Comparison of ENCODE assay signal across 17 cellular contexts in the genomic region with DNA sequence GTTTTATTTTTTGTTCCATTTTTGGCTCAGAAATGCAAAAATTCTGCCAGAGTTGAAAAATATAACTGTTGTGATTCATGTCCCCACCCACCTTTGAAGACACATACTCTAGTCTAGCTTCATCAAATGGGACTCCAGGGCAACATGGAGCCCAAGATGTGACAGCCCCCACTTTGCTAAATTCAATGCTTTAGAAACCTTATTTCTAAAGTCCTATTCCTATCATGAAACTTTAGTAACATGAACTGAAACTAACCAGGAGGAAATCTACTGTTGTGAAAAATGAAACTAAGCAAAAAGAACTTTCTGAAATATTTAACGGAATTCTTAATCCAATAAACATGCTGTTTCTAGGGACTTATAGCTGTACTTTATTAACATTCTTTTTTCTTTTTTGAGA. TPM values are rescaled to one million over a fixed set of nuclear protein-coding genes. Genes with fewer than 3 reads are reported as not detected.
DNase-seq lines count a peak whose midpoint lies in the region; ATAC-seq and TF ChIP-seq lines count a peak whose summit lies in the region.
"Had no signal": no experiment of that assay in that cellular context is flagged by ENCODE, and none has a peak within 500 bp of the region (broad histone marks: within the 10 kb centered on the region; RNA-seq: fewer than 3 reads in every experiment).

No MANE protein-coding gene starts in this region.

- ATAC-seq in GM18511 (IDR thresholded peaks at IDR 0.05; ENCODE audit: unreplicated experiment) (peak; percentile 72), HG03432 (IDR thresholded peaks at IDR 0.05; ENCODE audit: unreplicated experiment) (peak; percentile 52)
- no peak for ATAC-seq in activated naive CD8-positive, alpha-beta T cell treated with anti-CD3 and anti-CD28 coated beads, Interleukin-2, amount 10 ng/mL, durations not matched to agents 7 days and 5 days (ENCODE audit: low read depth)
- ATAC-seq: esophagus mucosa, heart left ventricle, WTC11 had no signal

- peaks cover 48% of the 10 kb centered on the region for H3K4me1 Mint-ChIP-seq in CD14-positive monocyte
- H3K4me1 Mint-ChIP-seq in activated naive CD8-positive, alpha-beta T cell treated with anti-CD3 and anti-CD28 coated beads, Interleukin-2, amount 10 ng/mL, durations not matched to agents 7 days and 5 days, result peaks cover 12% of the 10 kb centered on the region

- H3K27me3 ChIP-seq in colonic mucosa, result no peaks in the 10 kb centered on the region
- H3K27me3 ChIP-seq: heart left ventricle, stomach had no signal

- H3K27ac ChIP-seq in colonic mucosa, result no peak overlapping the region

- POLR2A ChIA-PET in activated naive CD8-positive, alpha-beta T cell treated with anti-CD3 and anti-CD28 coated beads, Interleukin-2, amount 10 ng/mL, durations not matched to agents 7 days and 5 days (lab: Charles Lee), result interaction anchor here (0.6 to 1.7 kb wide), 2 partner anchors 19 to 21 kb away, joined by 3 to 5 read pairs; no protein-coding TSS in a partner anchor

- H3K4me3 Mint-ChIP-seq in CD14-positive monocyte, result peak overlapping the region; percentile 53 to 76
- H3K4me3 Mint-ChIP-seq in activated naive CD8-positive, alpha-beta T cell treated with anti-CD3 and anti-CD28 coated beads, Interleukin-2, amount 10 ng/mL, durations not matched to agents 7 days and 5 days, result no peak overlapping the region
- H3K4me3 Mint-ChIP-seq: WTC11 had no signal

- H3K27me3 Mint-ChIP-seq in CD14-positive monocyte (ENCODE audit: low read depth in 3 of 3), result no peaks in the 10 kb centered on the region
- no peaks in the 10 kb centered on the region for H3K27me3 Mint-ChIP-seq in activated naive CD8-positive, alpha-beta T cell treated with anti-CD3 and anti-CD28 coated beads, Interleukin-2, amount 10 ng/mL, durations not matched to agents 7 days and 5 days
- H3K27me3 Mint-ChIP-seq: progenitor cell of endocrine pancreas had no signal

- TF ChIP-seq CTCF in CD14-positive monocyte (IDR thresholded peaks at IDR 0.05) (no peak), colonic mucosa (IDR thresholded peaks at IDR 0.05) (no peak)

- no peaks in the 10 kb centered on the region for H3K9me3 Mint-ChIP-seq in CD14-positive monocyte
- H3K9me3 Mint-ChIP-seq in activated naive CD8-positive, alpha-beta T cell treated with anti-CD3 and anti-CD28 coated beads, Interleukin-2, amount 10 ng/mL, durations not matched to agents 7 days and 5 days, result peaks cover 4% of the 10 kb centered on the region
- H3K9me3 Mint-ChIP-seq: WTC11 had no signal

- H3K4me1 ChIP-seq in colonic mucosa, result no peaks in the 10 kb centered on the region

- H3K9me3 ChIP-seq in colonic mucosa, result no peaks in the 10 kb centered on the region
- H3K9me3 ChIP-seq: heart left ventricle, stomach had no signal

- no peak overlapping the region for H3K9ac ChIP-seq in colonic mucosa (ENCODE audit: low read depth in 2 of 2, low read length in 2 of 2)

- H3K36me3 Mint-ChIP-seq in CD14-positive monocyte, result peaks cover 53 to 63% of the 10 kb centered on the region in 2 donors
- H3K36me3 Mint-ChIP-seq in activated naive CD8-positive, alpha-beta T cell treated with anti-CD3 and anti-CD28 coated beads, Interleukin-2, amount 10 ng/mL, durations not matched to agents 7 days and 5 days, result peaks cover 52% of the 10 kb centered on the region

- no peak overlapping the region for H3K4me3 ChIP-seq in colonic mucosa
- H3K4me3 ChIP-seq: heart left ventricle, stomach had no signal

- DNase-seq in CD14-positive monocyte (ENCODE audit: low spot score) (no peak), retina (no peak), DMS153 treated with DMSO at 0.1 percent for 48 hours (lab: John Stamatoyannopoulos, UW; ENCODE audit: unreplicated experiment) (no peak), Ammon's horn (ENCODE audit: low spot score) (no peak), colonic mucosa (no peak)
- no peak for DNase-seq in activated naive CD8-positive, alpha-beta T cell treated with anti-CD3 and anti-CD28 coated beads, Interleukin-2, amount 10 ng/mL, durations not matched to agents 7 days and 5 days
- DNase-seq: activated T-cell treated with anti-CD3 and anti-CD28 coated beads, Interleukin-2, amount 50 U/mL, for 48 hours; dermis blood vessel endothelial cell; heart left ventricle; NCI-H2081; NCI-H526 treated with DMSO at 0.1 percent for 48 hours; stomach had no signal

- H3K36me3 ChIP-seq in colonic mucosa, result no peaks in the 10 kb centered on the region

- intact Hi-C loops in CD14-positive monocyte (cut with micrococcal nuclease), result loop anchor here in 1 of 2 donors (2.0 kb wide), 1 partner anchor 17 kb away; no protein-coding TSS in a partner anchor
- intact Hi-C loops in colonic mucosa (cut with DNase I), result no loop called here

- peak overlapping the region; percentile 83 to 94 (median 94) for H3K27ac Mint-ChIP-seq in CD14-positive monocyte
- peak overlapping the region; percentile 77 for H3K27ac Mint-ChIP-seq in activated naive CD8-positive, alpha-beta T cell treated with anti-CD3 and anti-CD28 coated beads, Interleukin-2, amount 10 ng/mL, durations not matched to agents 7 days and 5 days
- H3K27ac Mint-ChIP-seq: progenitor cell of endocrine pancreas, WTC11 had no signal

RNA-seq across cellular contexts. Expression of a gene that starts 20.3 kb away (rescaled TPM):
- polyA plus RNA-seq in CD14-positive monocyte, result 1 to 10 TPM; 7.8 to 8.8 TPM
- 10 to 100 TPM; 66.8 to 73.9 TPM for total RNA-seq in activated naive CD8-positive, alpha-beta T cell treated with anti-CD3 and anti-CD28 coated beads, Interleukin-2, amount 10 ng/mL, durations not matched to agents 7 days and 5 days
- 10 to 100 TPM; 68.2 to 71.4 TPM for total RNA-seq in colonic mucosa
